ENCODE assay signal across 9 cellular contexts in genomic region chr4:173317003-173317402, GRCh38. TPM values are rescaled to one million over a fixed set of nuclear protein-coding genes. Genes with fewer than 3 reads are reported as not detected.
A peak's percentile ranks its signal among the peaks of the same experiment; 100 is the strongest.
DNase-seq lines count a peak whose midpoint lies in the region; ATAC-seq, FAIRE-seq and TF ChIP-seq lines count a peak whose summit lies in the region.
"Had no signal": no experiment of that assay in that cellular context is flagged by ENCODE, and none has a peak within 500 bp of the region (broad histone marks: within the 10 kb centered on the region; RNA-seq: fewer than 3 reads in every experiment).

No MANE protein-coding gene starts in this region.

- H2AFZ ChIP-seq in GM23248, result no peak overlapping the region
- H2AFZ ChIP-seq: PC-9 had no signal

- no peaks in the 10 kb centered on the region for H3K36me3 ChIP-seq in GM23248 (ENCODE audit: low read depth)

- DNase-seq in GM10248 (ENCODE audit: extremely low spot score) (no peak), GM23248 (peak; percentile 29), NCI-H510A treated with DMSO at 0.1 percent for 48 hours (lab: John Stamatoyannopoulos, UW) (peak; percentile 26), foreskin fibroblast (no peak), hepatic stellate cell (ENCODE audit: low spot score) (no peak), HTR-8/SVneo (ENCODE audit: insufficient read length, low spot score) (no peak)
- DNase-seq: PC-9 had no signal

- no peaks in the 10 kb centered on the region for H3K27me3 ChIP-seq in GM23248 (replicated peaks; ENCODE audit: insufficient read depth)

- no peaks in the 10 kb centered on the region for H3K9me2 ChIP-seq in GM23248 (ENCODE audit: insufficient read depth)

- ATAC-seq in GM21717 (IDR thresholded peaks at IDR 0.05; ENCODE audit: unreplicated experiment), result no peak
- ATAC-seq in HG02571 (IDR thresholded peaks at IDR 0.05; ENCODE audit: unreplicated experiment), result no peak

- H3K9me3 ChIP-seq in GM23248 (ENCODE audit: low read depth), result no peaks in the 10 kb centered on the region

- peaks cover 11% of the 10 kb centered on the region; the same call in 1 of the 2 replicates for H3F3A ChIP-seq in GM23248 (ENCODE audit: insufficient read depth)

- POLR2A ChIA-PET in GM10248 (lab: Yijun Ruan, JAX), result no interaction called here

- no peaks in the 10 kb centered on the region for H4K20me1 ChIP-seq in GM23248 (ENCODE audit: insufficient read depth)

- H3K79me2 ChIP-seq in GM23248 (ENCODE audit: insufficient read depth), result no peaks in the 10 kb centered on the region

- H3K4me3 ChIP-seq in GM23248 (no peak overlapping the region), foreskin fibroblast (ENCODE audit: low read depth in 1 of 2, low read length in 2 of 2) (no peak overlapping the region)
- H3K4me3 ChIP-seq: PC-9 had no signal

- CTCF ChIA-PET in GM10248 (lab: Yijun Ruan, JAX), result interaction anchor here (1.0 to 12.0 kb wide), 6 partner anchors 9 to 99 kb away, joined by 3 to 201 read pairs (median 8); partner anchors contain the start of gene HMGB2

- no peak overlapping the region for H3K9ac ChIP-seq in GM23248

- 78 to 84% methylated on average over 3 of the region's 3 CpGs for WGBS in GM23248 (ENCODE audit: low coverage in 1 of 2, low lambda C conversion rate in 2 of 2, missing lambda C conversion rate in 2 of 2), 2 experiments

- no peak for FAIRE-seq in HTR-8/SVneo (lab: Jason Lieb, UNC)

- peak; percentile 6 for TF ChIP-seq CTCF in GM10248 (IDR thresholded peaks at IDR 0.05; ENCODE audit: control extremely low read depth, extremely low read depth, low read depth, missing control alignments)
- peak; percentile 8 for TF ChIP-seq CTCF in foreskin fibroblast (IDR thresholded peaks at IDR 0.05; ENCODE audit: low read depth, low read length)

- no peak overlapping the region for H3K27ac ChIP-seq in GM23248
- H3K27ac ChIP-seq: PC-9 had no signal

- in situ Hi-C loops in GM23248 (cut with MboI), result no loop called here

- H3K4me1 ChIP-seq in GM23248 (ENCODE audit: insufficient read depth), result peaks cover 12% of the 10 kb centered on the region

- no peak overlapping the region for H3K4me2 ChIP-seq in GM23248 (ENCODE audit: unreplicated experiment)
- H3K4me2 ChIP-seq: PC-9 had no signal

RNA-seq across cellular contexts. Expression of gene HMGB2, which starts 17.2 kb away (rescaled TPM):
- total RNA-seq in GM23248 (2014; rRNA removed; shearing (Covaris generic)), result 23.8 and 31.1 TPM in 2 replicates
- polyA plus RNA-seq in GM23248 (2016; fragmentation: Nextera tagmentation; extraction: Ambion mirVana), result 91.6 and 92.0 TPM in 2 replicates

RNA-seq across cellular contexts. Expression of gene SAP30, which starts 53.8 kb away (rescaled TPM):
- 4.4 and 5.3 TPM in 2 replicates for total RNA-seq in GM23248 (2014; rRNA removed; shearing (Covaris generic))
- polyA plus RNA-seq in GM23248 (2016; fragmentation: Nextera tagmentation; extraction: Ambion mirVana), result 6.1 and 9.8 TPM in 2 replicates

Comparison
In these comparisons a context has a peak if more than half of its experiments do, and no peak if none do; other contexts are left out.
1. DNase-seq: peak in GM23248 (single experiment) and NCI-H510A treated with DMSO at 0.1 percent for 48 hours (single experiment); none in GM10248 (single experiment), foreskin fibroblast (0 of 2), hepatic stellate cell (single experiment) and HTR-8/SVneo (single experiment).